In the genomic region with DNA sequence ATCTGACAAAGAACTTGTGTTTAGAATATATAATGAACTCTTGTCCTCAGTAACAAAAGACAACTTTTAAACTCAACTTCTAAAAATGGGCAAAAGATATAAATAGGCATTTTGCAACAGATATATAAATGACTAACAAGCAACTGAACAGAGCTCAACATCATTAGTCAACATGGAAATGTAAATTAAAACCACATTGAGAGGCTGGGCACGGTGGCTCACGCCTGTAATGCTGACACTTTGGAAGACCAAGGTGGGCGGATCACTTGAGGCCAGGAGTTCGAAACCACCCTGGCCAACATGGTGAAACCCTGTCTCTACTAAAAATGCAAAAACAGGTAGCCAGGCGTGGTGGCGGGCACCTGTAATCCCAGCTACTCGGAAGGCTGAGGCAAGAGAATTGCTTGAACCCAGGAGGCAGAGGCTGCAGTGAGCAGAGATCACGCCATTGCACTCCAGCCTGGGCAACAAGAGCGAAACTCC, we compare ENCODE assay signal across 8 cellular contexts. TPM values are rescaled to one million over a fixed set of nuclear protein-coding genes. Genes with fewer than 3 reads are reported as not detected.
A peak's percentile ranks its signal among the peaks of the same experiment; 100 is the strongest.
DNase-seq lines count a peak whose midpoint lies in the region; ATAC-seq and TF ChIP-seq lines count a peak whose summit lies in the region.
"Not testable (repeated sequence)": the region's sequence is repeated elsewhere in the genome, so short reads cannot be mapped to it uniquely, and the experiment has no call there.

No MANE protein-coding gene starts in this region.

- peaks cover 14% of the 10 kb centered on the region for H3K4me1 Mint-ChIP-seq in activated CD4-positive, alpha-beta memory T cell treated with anti-CD3 and anti-CD28 coated beads for 36 hours (ENCODE audit: low read depth)

- H3K9me3 Mint-ChIP-seq in activated CD4-positive, alpha-beta memory T cell treated with anti-CD3 and anti-CD28 coated beads for 36 hours, result not testable (repeated sequence)

- TF ChIP-seq POLR2A in GM18505 (IDR thresholded peaks at IDR 0.05; ENCODE audit: borderline replicate concordance, extremely low read depth, insufficient read depth, insufficient read length), result peak; percentile 42

- DNase-seq in AG08396 (ENCODE audit: low spot score) (peak; percentile 65), NOMO-1 treated with dmso at 0.1 percent for 144 hours (lab: John Stamatoyannopoulos, UW; ENCODE audit: unreplicated experiment) (peak; percentile 42), epidermal melanocyte (ENCODE audit: insufficient read length, low spot score) (peak; percentile 72), skeletal muscle cell (ENCODE audit: low read depth) (peak; percentile 62)
- DNase-seq in activated CD4-positive, alpha-beta memory T cell treated with anti-CD3 and anti-CD28 coated beads for 36 hours, result peak; percentile 65

- not testable (repeated sequence) for H3K36me3 Mint-ChIP-seq in activated CD4-positive, alpha-beta memory T cell treated with anti-CD3 and anti-CD28 coated beads for 36 hours

- H3K27me3 Mint-ChIP-seq in activated CD4-positive, alpha-beta memory T cell treated with anti-CD3 and anti-CD28 coated beads for 36 hours, result not testable (repeated sequence)

- POLR2A ChIA-PET in activated CD4-positive, alpha-beta memory T cell treated with anti-CD3 and anti-CD28 coated beads for 36 hours (lab: Charles Lee), result interaction anchor here (1.0 to 1.5 kb wide), 2 partner anchors 40 to 142 kb away, joined by 3 read pairs; partner anchors contain the start of genes BCL2A1 and FAH

- CTCF ChIA-PET in activated CD4-positive, alpha-beta memory T cell treated with anti-CD3 and anti-CD28 coated beads for 36 hours (lab: Charles Lee), result not testable (repeated sequence)

- H3K27ac Mint-ChIP-seq in activated CD4-positive, alpha-beta memory T cell treated with anti-CD3 and anti-CD28 coated beads for 36 hours, result not testable (repeated sequence)

- not testable (repeated sequence) for H3K4me3 Mint-ChIP-seq in activated CD4-positive, alpha-beta memory T cell treated with anti-CD3 and anti-CD28 coated beads for 36 hours

- ATAC-seq in GM18505 (IDR thresholded peaks at IDR 0.05; ENCODE audit: unreplicated experiment), result not testable (repeated sequence)
- ATAC-seq in GM21825 (IDR thresholded peaks at IDR 0.05; ENCODE audit: unreplicated experiment) (peak; percentile 40), HG03342 (IDR thresholded peaks at IDR 0.05; ENCODE audit: unreplicated experiment) (peak; percentile 36)

- intact Hi-C loops in activated CD4-positive, alpha-beta memory T cell treated with anti-CD3 and anti-CD28 coated beads for 36 hours (cut with micrococcal nuclease), result loop anchor here (1.0 kb wide), 1 partner anchor 48 kb away; the partner anchor contains the start of gene ZFAND6

- not testable (repeated sequence) for H3K4me3 ChIP-seq in skeletal muscle cell (ENCODE audit: low read depth, low read length)

RNA-seq across cellular contexts. Expression of gene BCL2A1, which starts 40.1 kb away (rescaled TPM):
- 100 to 1,000 TPM; 110 to 111 TPM for total RNA-seq in activated CD4-positive, alpha-beta memory T cell treated with anti-CD3 and anti-CD28 coated beads for 36 hours

RNA-seq across cellular contexts. Expression of gene ZFAND6, which starts 48.4 kb away (rescaled TPM):
- total RNA-seq in activated CD4-positive, alpha-beta memory T cell treated with anti-CD3 and anti-CD28 coated beads for 36 hours, result 10 to 100 TPM; 32.2 to 33.4 TPM
